Comparison of ENCODE assay signal across 24 cellular contexts in the genomic region with DNA sequence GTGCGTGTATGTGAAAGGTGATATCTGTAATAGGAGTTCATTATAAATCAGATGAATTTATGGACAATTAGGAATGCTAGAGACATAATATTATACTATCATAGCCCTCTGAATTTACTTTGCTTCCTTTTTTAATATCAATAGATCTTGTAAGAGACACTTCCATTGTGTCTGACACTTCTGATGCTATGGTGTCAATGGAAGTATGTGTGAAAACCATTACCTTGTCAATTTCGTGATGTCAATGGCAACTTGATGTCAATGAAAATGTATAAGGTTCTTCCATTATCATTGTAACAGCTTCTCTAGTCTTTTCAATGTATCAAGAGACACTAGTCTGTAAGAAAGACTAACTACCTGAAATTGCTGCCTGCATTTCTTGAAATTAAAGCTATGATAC.
DNase-seq lines count a peak whose midpoint lies in the region; ATAC-seq and TF ChIP-seq lines count a peak whose summit lies in the region.
"Had no signal": no experiment of that assay in that cellular context is flagged by ENCODE, and none has a peak within 500 bp of the region (broad histone marks: within the 10 kb centered on the region; RNA-seq: fewer than 3 reads in every experiment).

No MANE protein-coding gene starts in this region.

- no peak for TF ChIP-seq CTCF in neural cell (IDR thresholded peaks at IDR 0.05; ENCODE audit: poor library complexity, severe bottlenecking)

- no peak for TF ChIP-seq RAD21 in neural cell (conservative IDR thresholded peaks at IDR 0.05)

- H3K4me3 Mint-ChIP-seq in activated T-cell treated with anti-CD3 and anti-CD28 coated beads, Interleukin-2, amount 50 U/mL, for 72 hours: no peak overlapping the region
- H3K4me3 Mint-ChIP-seq: CD14-positive monocyte; CD4-positive, alpha-beta memory T cell; CD4-positive, CD25-positive, alpha-beta regulatory T cell; CD8-positive, alpha-beta memory T cell had no signal

- H3K4me3 ChIP-seq in neural cell (ENCODE audit: low read length): peak overlapping the region; percentile 36
- H3K4me3 ChIP-seq: BLaER1, GM12878 had no signal

- peak overlapping the region; percentile 12 for H3K27ac Mint-ChIP-seq in activated T-cell treated with anti-CD3 and anti-CD28 coated beads, Interleukin-2, amount 50 U/mL, for 72 hours
- H3K27ac Mint-ChIP-seq: CD14-positive monocyte; CD4-positive, alpha-beta memory T cell; CD4-positive, CD25-positive, alpha-beta regulatory T cell; CD8-positive, alpha-beta memory T cell had no signal

- H3K27me3 ChIP-seq in neural cell (ENCODE audit: insufficient read depth, low read depth, low read length): no peaks in the 10 kb centered on the region
- H3K27me3 ChIP-seq: BE2C, BLaER1 had no signal

- H3K9me3 ChIP-seq in neural cell (ENCODE audit: low read length): no peaks in the 10 kb centered on the region
- H3K9me3 ChIP-seq: BE2C, BLaER1 had no signal

- H3F3A ChIP-seq in neural cell (ENCODE audit: insufficient read depth, low read length, poor library complexity, severe bottlenecking): peaks cover 12% of the 10 kb centered on the region

- no peaks in the 10 kb centered on the region for H3K9me2 ChIP-seq in neural cell (ENCODE audit: insufficient read depth, low read length)

- peak overlapping the region; percentile 81 for H3K27ac ChIP-seq in neural cell (ENCODE audit: low read length)
- H3K27ac ChIP-seq: BLaER1 had no signal

- peak overlapping the region; percentile 35 for H3K9ac ChIP-seq in neural cell (ENCODE audit: low read length)
- H3K9ac ChIP-seq: BLaER1 had no signal

- DNase-seq in activated T-cell treated with anti-CD3 and anti-CD28 coated beads, Interleukin-2, amount 50 U/mL, for 72 hours: no peak
- no peak for DNase-seq in activated T-cell treated with anti-CD3 and anti-CD28 coated beads, Interleukin-2, amount 50 U/mL, for 1 hour
- peak; percentile 32 for DNase-seq in NCI-H69 (lab: John Stamatoyannopoulos, UW)
- DNase-seq: 8988T; ACHN; BE2C; C1 segment of cervical spinal cord; CD4-positive, alpha-beta memory T cell; CD4-positive, CD25-positive, alpha-beta regulatory T cell; CD8-positive, alpha-beta memory T cell; COR-L47; DMS 273 treated with DMSO at 0.1 percent for 48 hours; DMS153; DMS53; DMS79; DND-41; EL; GDM1 had no signal

- peak overlapping the region; percentile 53 for H3K4me2 ChIP-seq in neural cell (ENCODE audit: low read length)
- H3K4me2 ChIP-seq: BLaER1 had no signal

- H3K4me1 Mint-ChIP-seq in activated T-cell treated with anti-CD3 and anti-CD28 coated beads, Interleukin-2, amount 50 U/mL, for 72 hours (ENCODE audit: low read depth): no peaks in the 10 kb centered on the region
- H3K4me1 Mint-ChIP-seq: CD4-positive, alpha-beta memory T cell; CD4-positive, CD25-positive, alpha-beta regulatory T cell; CD8-positive, alpha-beta memory T cell had no signal

- ATAC-seq in activated T-cell treated with anti-CD3 and anti-CD28 coated beads, Interleukin-2, amount 50 U/mL, for 72 hours (replicated peaks in 1 of 2): no peak
- no peak for ATAC-seq in HG02981 (IDR thresholded peaks at IDR 0.05; ENCODE audit: unreplicated experiment)
- no peak for ATAC-seq in GM21367 (IDR thresholded peaks at IDR 0.05; ENCODE audit: unreplicated experiment)
- ATAC-seq: GM12878 had no signal

- no peaks in the 10 kb centered on the region for H4K20me1 ChIP-seq in neural cell (ENCODE audit: insufficient read depth)
- H4K20me1 ChIP-seq: BLaER1 had no signal

- no peaks in the 10 kb centered on the region for H3K27me3 Mint-ChIP-seq in activated T-cell treated with anti-CD3 and anti-CD28 coated beads, Interleukin-2, amount 50 U/mL, for 72 hours (ENCODE audit: low read depth)
- H3K27me3 Mint-ChIP-seq: CD4-positive, CD25-positive, alpha-beta regulatory T cell had no signal

- TF ChIP-seq EP300 in neural cell (conservative IDR thresholded peaks at IDR 0.05; ENCODE audit: poor library complexity, severe bottlenecking): peak; percentile 98

- no peaks in the 10 kb centered on the region for H3K36me3 Mint-ChIP-seq in activated T-cell treated with anti-CD3 and anti-CD28 coated beads, Interleukin-2, amount 50 U/mL, for 72 hours (ENCODE audit: insufficient read depth in 2 of 2)
- H3K36me3 Mint-ChIP-seq: CD14-positive monocyte; CD4-positive, alpha-beta memory T cell; CD4-positive, CD25-positive, alpha-beta regulatory T cell; CD8-positive, alpha-beta memory T cell had no signal

- H2AFZ ChIP-seq in neural cell (ENCODE audit: low read depth, low read length): no peak overlapping the region

- H3K9me3 Mint-ChIP-seq in activated T-cell treated with anti-CD3 and anti-CD28 coated beads, Interleukin-2, amount 50 U/mL, for 72 hours: peaks cover 3 to 4% of the 10 kb centered on the region in 2 donors
- H3K9me3 Mint-ChIP-seq: CD8-positive, alpha-beta memory T cell had no signal

- H3K79me2 ChIP-seq in neural cell (replicated peaks; ENCODE audit: insufficient read depth, low read length): no peaks in the 10 kb centered on the region

- H3K36me3 ChIP-seq in neural cell (ENCODE audit: insufficient read depth, low read length): no peaks in the 10 kb centered on the region
- H3K36me3 ChIP-seq: BE2C, BLaER1 had no signal

TF ChIP-seq in neural cell, 6 proteins besides CTCF, POLR2A, EP300 and RAD21:
- no peak for TF ChIP-seq TAF1 (IDR thresholded peaks at IDR 0.05; ENCODE audit: low read depth)
- TF ChIP-seq EZH2 (IDR thresholded peaks at IDR 0.05; ENCODE audit: borderline replicate concordance, insufficient read depth, low read length, poor library complexity, severe bottlenecking): no peak
- no peak for TF ChIP-seq REST (IDR thresholded peaks at IDR 0.05; ENCODE audit: borderline replicate concordance)
- TF ChIP-seq POLR2AphosphoS5 (IDR thresholded peaks at IDR 0.05): peak; percentile 81
- no peak for TF ChIP-seq SMC3 (conservative IDR thresholded peaks at IDR 0.05; ENCODE audit: poor library complexity)
